Comparison of ENCODE assay signal across 8 cellular contexts in genomic region chr12:109518820-109519665, GRCh38. TPM values are rescaled to one million over a fixed set of nuclear protein-coding genes. Genes with fewer than 3 reads are reported as not detected.
A peak's percentile ranks its signal among the peaks of the same experiment; 100 is the strongest.
DNase-seq lines count a peak whose midpoint lies in the region; ATAC-seq, FAIRE-seq and TF ChIP-seq lines count a peak whose summit lies in the region.

No MANE protein-coding gene starts in this region.

- peak; percentile 87 for TF ChIP-seq CTCF in AG09309 (IDR thresholded peaks at IDR 0.05; ENCODE audit: control insufficient read depth, insufficient read depth, low read depth, low read length, missing control alignments)

- peak; percentile 75 for DNase-seq in AG09309 (ENCODE audit: low read depth)
- peak; percentile 46 for DNase-seq in H4 (ENCODE audit: low spot score)
- peak; percentile 49 for DNase-seq in NCI-H526 treated with DMSO at 0.1 percent for 48 hours (lab: John Stamatoyannopoulos, UW)
- DNase-seq in activated CD8-positive, alpha-beta memory T cell treated with anti-CD3 and anti-CD28 coated beads for 1 hour (ENCODE audit: extremely low read depth in 1 of 2, low read depth in 1 of 2), result peak; percentile 4 to 26
- DNase-seq in midbrain (lab: John Stamatoyannopoulos, UW), result peak; percentile 78
- peak; percentile 10 to 29 for DNase-seq in stimulated activated CD8-positive, alpha-beta memory T cell treated with anti-CD3 and anti-CD28 coated beads, Interleukin-4, amount 100 ng/mL, for 1 hour (ENCODE audit: low read depth in 2 of 2, low spot score in 1 of 2)

- H3K4me3 ChIP-seq in AG09309 (ENCODE audit: control insufficient read depth, low read depth, low read length), result no peak overlapping the region

- FAIRE-seq in endometrium (lab: Jason Lieb, UNC), result peak; percentile 23

- ATAC-seq in GM18907 (IDR thresholded peaks at IDR 0.05; ENCODE audit: unreplicated experiment), result no peak

RNA-seq across cellular contexts. Expression of gene UBE3B, which starts 41.6 kb away (rescaled TPM):
- 53.4 and 72.6 TPM in 2 replicates for total RNA-seq in H4 (2014; rRNA removed; shearing (Covaris generic))

RNA-seq across cellular contexts. Expression of gene KCTD10, which starts 41.9 kb away (rescaled TPM):
- total RNA-seq in H4 (2014; rRNA removed; shearing (Covaris generic)), result 15.7 and 23.4 TPM in 2 replicates

RNA-seq across cellular contexts. Expression of gene MMAB, which starts 54.3 kb away (rescaled TPM):
- 33.0 and 48.4 TPM in 2 replicates for total RNA-seq in H4 (2014; rRNA removed; shearing (Covaris generic))

RNA-seq across cellular contexts. Expression of gene MVK, which starts 54.6 kb away (rescaled TPM):
- 24.1 and 24.4 TPM in 2 replicates for total RNA-seq in H4 (2014; rRNA removed; shearing (Covaris generic))

Comparison
In these comparisons a context has a peak if more than half of its experiments do, and no peak if none do; other contexts are left out.
1. DNase-seq: peak in every context shown above with its lines; median percentile 78 in midbrain; 75 in AG09309; 49 in NCI-H526 treated with DMSO at 0.1 percent for 48 hours; 46 in H4; 20 in stimulated activated CD8-positive, alpha-beta memory T cell treated with anti-CD3 and anti-CD28 coated beads, Interleukin-4, amount 100 ng/mL, for 1 hour; 15 in activated CD8-positive, alpha-beta memory T cell treated with anti-CD3 and anti-CD28 coated beads for 1 hour.